Comparison of ENCODE assay signal across 27 cellular contexts in the genomic region with DNA sequence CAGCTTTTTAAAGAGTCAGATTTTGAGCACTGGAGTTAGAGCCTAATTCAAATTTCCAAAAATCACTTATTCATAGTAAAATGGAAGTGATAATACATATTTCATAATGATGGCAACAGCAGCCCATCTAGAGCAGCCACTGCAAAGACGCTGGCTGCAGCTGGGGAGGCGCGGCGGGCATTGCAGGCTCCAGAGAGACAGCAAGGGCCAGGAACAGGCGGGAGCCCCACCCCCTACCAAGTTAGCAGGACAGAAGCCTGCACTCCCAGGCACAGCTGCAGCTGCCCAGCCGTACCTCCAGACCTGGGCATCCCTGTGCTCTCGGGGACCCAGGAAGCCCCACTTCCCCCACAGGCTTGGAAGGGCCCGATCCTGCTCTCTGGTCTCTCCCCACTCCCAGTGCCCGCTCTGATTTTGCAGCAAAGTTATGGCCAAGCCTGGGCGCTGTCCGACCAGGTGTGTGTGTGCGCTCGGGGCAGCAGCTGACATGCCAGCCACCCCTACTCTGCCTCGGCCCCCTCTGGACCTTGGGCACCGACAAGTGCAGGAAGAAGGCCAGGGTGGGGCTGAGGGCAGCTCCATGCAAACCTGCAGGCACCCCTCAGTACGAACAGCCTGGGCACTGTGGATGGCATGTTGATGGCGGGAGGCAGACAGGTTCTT.
"Had no signal": no experiment of that assay in that cellular context is flagged by ENCODE, and none has a peak within 500 bp of the region (broad histone marks: within the 10 kb centered on the region; RNA-seq: fewer than 3 reads in every experiment).

No MANE protein-coding gene starts in this region.

- H3K36me3 ChIP-seq: neutrophil, ovary, sigmoid colon, transverse colon, uterus, WERI-Rb-1 had no signal

- DNase-seq: activated CD4-positive, alpha-beta T cell treated with anti-CD3 and anti-CD28 coated beads for 48 hours; activated CD4-positive, alpha-beta T cell treated with anti-CD3 and anti-CD28 coated beads, Interleukin-2, amount 50 U/mL, for 48 hours; activated gamma-delta T cell treated with Interleukin-2 at 50 U/mL for 16 hours; activated naive CD4-positive, alpha-beta T cell treated with anti-CD3 and anti-CD28 coated beads, Interleukin-2, amount 50 U/mL, for 16 hours; activated T-cell treated with anti-CD3 and anti-CD28 coated beads, Interleukin-2, amount 50 U/mL, for 4 hours; amniotic stem cell; dermis blood vessel endothelial cell; effector CD8-positive, alpha-beta T cell; islet precursor cell; left ventricle myocardium inferior; mucosa of descending colon; ovary; retina; sigmoid colon; stimulated activated CD4-positive, alpha-beta T cell treated with anti-CD3 and anti-CD28 coated beads, Interleukin-1b, Interleukin-23, amount 100 ng/mL, for 48 hours; stimulated activated CD4-positive, alpha-beta T cell treated with anti-CD3 and anti-CD28 coated beads, Interleukin-4, amount 100 ng/mL, for 4 hours; stimulated activated CD8-positive, alpha-beta memory T cell treated with anti-CD3 and anti-CD28 coated beads, Interleukin-4, amount 100 ng/mL, for 48 hours; stimulated activated naive CD4-positive, alpha-beta T cell; T1000; transverse colon; uterus; WERI-Rb-1 had no signal

- H3K9me3 ChIP-seq: gastroesophageal sphincter, mucosa of descending colon, neutrophil, ovary, sigmoid colon, transverse colon, uterus had no signal

- H3K4me3 ChIP-seq: gastroesophageal sphincter, hepatocyte, left ventricle myocardium inferior, mucosa of descending colon, ovary, transverse colon, uterus had no signal

- H3K27me3 ChIP-seq: gastroesophageal sphincter, hepatocyte, neutrophil, ovary, sigmoid colon, transverse colon, uterus had no signal

- H3K4me2 ChIP-seq: hepatocyte had no signal

- H3K27ac ChIP-seq: gastroesophageal sphincter, hepatocyte, left ventricle myocardium inferior, neutrophil, ovary, sigmoid colon, transverse colon, uterus, WERI-Rb-1 had no signal

- ATAC-seq: activated CD4-positive, CD25-positive, alpha-beta regulatory T cell treated with anti-CD3 and anti-CD28 coated beads, Interleukin-2, amount 50 U/mL, for 24 hours; activated T-cell treated with anti-CD3 and anti-CD28 coated beads, Interleukin-2, amount 50 U/mL, for 4 hours; activated T-helper 17 cell treated with anti-CD3 and anti-CD28 coated beads, Interleukin-2, amount 50 U/mL, for 72 hours; mucosa of descending colon had no signal

- H2AFZ ChIP-seq: hepatocyte had no signal

- H3K4me1 ChIP-seq: uterus had no signal
